35 cellular contexts compared by ENCODE assay signal in the genomic region with DNA sequence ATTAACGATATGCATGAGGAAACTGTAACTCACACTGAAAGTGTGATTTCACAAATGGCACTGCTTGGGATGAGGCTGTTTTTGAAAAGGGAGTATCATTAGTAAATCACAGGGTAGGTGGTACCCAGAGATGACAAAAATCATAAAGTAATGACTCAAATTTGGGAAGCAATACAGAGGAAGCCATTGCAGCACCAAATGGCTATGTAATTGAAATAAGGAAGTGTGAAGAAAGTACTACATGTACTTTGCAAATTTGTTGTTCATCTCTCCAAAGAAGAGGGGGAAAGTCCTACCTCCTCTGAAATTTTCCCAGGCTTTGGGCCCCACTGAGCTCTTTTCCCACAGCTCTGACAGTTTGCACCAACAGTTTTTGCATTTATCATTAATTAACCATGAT. TPM values are rescaled to one million over a fixed set of nuclear protein-coding genes. Genes with fewer than 3 reads are reported as not detected.
"Had no signal": no experiment of that assay in that cellular context is flagged by ENCODE, and none has a peak within 500 bp of the region (broad histone marks: within the 10 kb centered on the region; RNA-seq: fewer than 3 reads in every experiment).

No MANE protein-coding gene starts in this region.

- H3K36me3 ChIP-seq: ascending aorta, Peyer's patch had no signal

- H3K27me3 ChIP-seq: ascending aorta, body of pancreas, Peyer's patch had no signal

- ATAC-seq: activated CD8-positive, alpha-beta memory T cell treated with anti-CD3 and anti-CD28 coated beads, Interleukin-2, amount 10 ng/mL, durations not matched to agents 7 days and 5 days; activated naive CD4-positive, alpha-beta T cell treated with anti-CD3 and anti-CD28 coated beads, Interleukin-2, amount 50 U/mL, for 72 hours; activated naive CD8-positive, alpha-beta T cell treated with anti-CD3 and anti-CD28 coated beads, Interleukin-2, amount 50 U/mL, for 24 hours; body of pancreas; K562; T-helper 17 cell had no signal

- H3K4me3 ChIP-seq: ascending aorta, body of pancreas, K562, Peyer's patch had no signal

- DNase-seq: activated B cell treated with CpG ODN at 0.5 μM for 24 hours; activated CD4-positive, alpha-beta T cell treated with anti-CD3 and anti-CD28 coated beads for 1 hour; activated CD4-positive, alpha-beta T cell treated with anti-CD3 and anti-CD28 coated beads, Interleukin-2, amount 10 ng/mL, durations not matched to agents 24 days and 14 days; activated CD4-positive, alpha-beta T cell treated with anti-CD3 and anti-CD28 coated beads, Interleukin-2, amount 50 U/mL, for 48 hours; activated CD8-positive, alpha-beta memory T cell treated with anti-CD3 and anti-CD28 coated beads, Interleukin-2, amount 10 ng/mL, durations not matched to agents 7 days and 5 days; activated effector memory CD4-positive, alpha-beta T cell treated with Interleukin-2 at 50 U/mL for 16 hours; activated naive CD4-positive, alpha-beta T cell treated with Interleukin-2 at 50 U/mL for 16 hours; activated naive CD8-positive, alpha-beta T cell treated with anti-CD3 and anti-CD28 coated beads, Interleukin-2, amount 50 U/mL, for 24 hours; activated T-cell treated with anti-CD3 and anti-CD28 coated beads, Interleukin-2, amount 50 U/mL, for 24 hours; amniotic stem cell; body of pancreas; central memory CD4-positive, alpha-beta T cell; Karpas-422; MM.1S; NCI-H1092 treated with DMSO at 0.1 percent for 48 hours; NCI-H1417 treated with DMSO at 0.1 percent for 48 hours; NCI-H1694; NCI-H2029; NCI-H2107; NCI-H2171 treated with DMSO at 0.1 percent for 48 hours; NCI-H345; NCI-H510A treated with DMSO at 0.1 percent for 48 hours; NCI-H69; NK-92 treated with Interleukin-12 subunit alpha and Interleukin-12 subunit beta, amount 100 ng/mL, for 24 hours; Right ventricle myocardium superior; T-helper 17 cell; T-helper 9 cell had no signal

- H3K27ac ChIP-seq: ascending aorta, body of pancreas, Peyer's patch, RWPE1 had no signal

- H3K4me1 ChIP-seq: Peyer's patch had no signal

- H3K9me3 ChIP-seq: ascending aorta, body of pancreas, Peyer's patch had no signal

RNA-seq across cellular contexts. Expression of gene ABCC12, which starts 12.3 kb away (rescaled TPM):
- total RNA-seq: activated B cell treated with CpG ODN at 0.5 μM for 24 hours; activated CD4-positive, alpha-beta T cell treated with anti-CD3 and anti-CD28 coated beads, Interleukin-2, amount 10 ng/mL, durations not matched to agents 24 days and 14 days; activated CD8-positive, alpha-beta memory T cell treated with anti-CD3 and anti-CD28 coated beads, Interleukin-2, amount 10 ng/mL, durations not matched to agents 7 days and 5 days; activated naive CD4-positive, alpha-beta T cell treated with anti-CD3 and anti-CD28 coated beads, Interleukin-2, amount 50 U/mL, for 72 hours; activated T-helper 1 cell treated with anti-CD3 and anti-CD28 coated beads, Interleukin-12 subunit alpha, Interleukin-12 subunit beta, Interleukin-2, Interleukin-4 antibody, amounts not matched to agents 30 ng/mL and 10 ng/mL and 1 ng/mL, durations not matched to agents 14 hours and 24 hours and 36 hours; ascending aorta; body of pancreas; bronchial epithelial cell; K562; Peyer's patch; Right ventricle myocardium superior; SK-MEL-5; T-helper 17 cell had no signal
